ENCODE assay signal across 18 cellular contexts in genomic region chr11:70610561-70610960, GRCh38.
DNase-seq lines count a peak whose midpoint lies in the region; ATAC-seq, FAIRE-seq and TF ChIP-seq lines count a peak whose summit lies in the region.
"Had no signal": no experiment of that assay in that cellular context is flagged by ENCODE, and none has a peak within 500 bp of the region (broad histone marks: within the 10 kb centered on the region; RNA-seq: fewer than 3 reads in every experiment).

No MANE protein-coding gene starts in this region.

- H3K9me3 ChIP-seq in kidney (ENCODE audit: control insufficient read depth in 1 of 2, low read length in 2 of 2) (no peaks in the 10 kb centered on the region), WERI-Rb-1 (ENCODE audit: severe bottlenecking) (peaks cover 11% of the 10 kb centered on the region)

- H3K36me3 ChIP-seq in kidney (ENCODE audit: control insufficient read depth in 1 of 2, insufficient read depth in 2 of 2, low read length in 2 of 2) (no peaks in the 10 kb centered on the region), WERI-Rb-1 (no peaks in the 10 kb centered on the region)
- H3K36me3 ChIP-seq: BLaER1 treated with 17β-estradiol and CSF1 and Interleukin-3, amounts not matched to agents 10 nM and 100 nM; left lung had no signal

- intact Hi-C loops in left ventricle myocardium superior (cut with micrococcal nuclease): no loop called here
- intact Hi-C loops in left cardiac atrium (cut with DNase I): no loop called here
- intact Hi-C loops in kidney (cut with DNase I): no loop called here
- intact Hi-C loops in activated naive CD4-positive, alpha-beta T cell treated with anti-CD3 and anti-CD28 coated beads for 36 hours (cut with micrococcal nuclease): no loop called here

- no peak overlapping the region for H3K4me3 Mint-ChIP-seq in type B pancreatic cell
- H3K4me3 Mint-ChIP-seq in activated naive CD4-positive, alpha-beta T cell treated with anti-CD3 and anti-CD28 coated beads for 36 hours: no peak overlapping the region
- H3K4me3 Mint-ChIP-seq: IgD-negative memory B cell had no signal

- no peak overlapping the region for H3K27ac ChIP-seq in kidney (ENCODE audit: low read depth in 2 of 2, low read length in 2 of 2)
- H3K27ac ChIP-seq in WERI-Rb-1: no peak overlapping the region
- H3K27ac ChIP-seq: BLaER1 treated with 17β-estradiol and CSF1 and Interleukin-3, amounts not matched to agents 10 nM and 100 nM; left lung had no signal

- H3K27me3 Mint-ChIP-seq in type B pancreatic cell: no peaks in the 10 kb centered on the region
- peaks cover 4% of the 10 kb centered on the region for H3K27me3 Mint-ChIP-seq in activated naive CD4-positive, alpha-beta T cell treated with anti-CD3 and anti-CD28 coated beads for 36 hours (ENCODE audit: low read depth)
- H3K27me3 Mint-ChIP-seq: IgD-negative memory B cell had no signal

- DNase-seq in left ventricle myocardium superior: peak; percentile 52
- no peak for DNase-seq in left cardiac atrium
- peak; percentile 10 for DNase-seq in cerebellum (ENCODE audit: low spot score)
- peak; percentile 45 for DNase-seq in kidney
- no peak for DNase-seq in type B pancreatic cell (ENCODE audit: extremely low spot score, unreplicated experiment)
- no peak for DNase-seq in activated naive CD4-positive, alpha-beta T cell treated with anti-CD3 and anti-CD28 coated beads for 36 hours
- DNase-seq in WERI-Rb-1: no peak
- DNase-seq: 8988T; activated CD8-positive, alpha-beta memory T cell treated with anti-CD3 and anti-CD28 coated beads, Interleukin-2, amount 50 U/mL, for 48 hours; activated effector memory CD4-positive, alpha-beta T cell treated with Interleukin-2 at 50 U/mL for 16 hours; left lung; NCI-H1436 treated with DMSO at 0.1 percent for 48 hours; NCI-H2171 treated with DMSO at 0.1 percent for 48 hours; stimulated activated CD8-positive, alpha-beta memory T cell treated with anti-CD3 and anti-CD28 coated beads, Interleukin-4, amount 100 ng/mL, for 48 hours had no signal

- H3K4me3 ChIP-seq in kidney (ENCODE audit: low read length in 2 of 2) (no peak overlapping the region), WERI-Rb-1 (ENCODE audit: low read depth, low read length) (no peak overlapping the region)
- H3K4me3 ChIP-seq: BLaER1 treated with 17β-estradiol and CSF1 and Interleukin-3, amounts not matched to agents 10 nM and 100 nM; left lung had no signal

- H3K36me3 Mint-ChIP-seq in type B pancreatic cell: no peaks in the 10 kb centered on the region
- H3K36me3 Mint-ChIP-seq in activated naive CD4-positive, alpha-beta T cell treated with anti-CD3 and anti-CD28 coated beads for 36 hours (ENCODE audit: low read depth): no peaks in the 10 kb centered on the region
- H3K36me3 Mint-ChIP-seq: IgD-negative memory B cell had no signal

- H3K9me3 Mint-ChIP-seq in type B pancreatic cell: no peaks in the 10 kb centered on the region
- H3K9me3 Mint-ChIP-seq in activated naive CD4-positive, alpha-beta T cell treated with anti-CD3 and anti-CD28 coated beads for 36 hours: no peaks in the 10 kb centered on the region

- peaks cover 41% of the 10 kb centered on the region for H3K4me1 Mint-ChIP-seq in type B pancreatic cell (ENCODE audit: unreplicated experiment)
- H3K4me1 Mint-ChIP-seq in activated naive CD4-positive, alpha-beta T cell treated with anti-CD3 and anti-CD28 coated beads for 36 hours (ENCODE audit: low read depth): no peaks in the 10 kb centered on the region
- H3K4me1 Mint-ChIP-seq: IgD-negative memory B cell had no signal

- ATAC-seq in left ventricle myocardium superior (no peak), left cardiac atrium (no peak), GM18519 (IDR thresholded peaks at IDR 0.05; ENCODE audit: low FRiP score, unreplicated experiment) (no peak)
- ATAC-seq: left lung had no signal

- no peak overlapping the region for H3K9ac ChIP-seq in kidney (ENCODE audit: low read length in 2 of 2)
- H3K9ac ChIP-seq: BLaER1 treated with 17β-estradiol and CSF1 and Interleukin-3, amounts not matched to agents 10 nM and 100 nM had no signal

- H3K4me1 ChIP-seq in kidney (ENCODE audit: control insufficient read depth in 1 of 2, insufficient read depth in 1 of 2, low read depth in 1 of 2, low read length in 2 of 2): peaks cover 0 to 9% of the 10 kb centered on the region in 2 donors
- H3K4me1 ChIP-seq: left lung had no signal

- H3K27me3 ChIP-seq in WERI-Rb-1 (ENCODE audit: insufficient read depth, low read depth, severe bottlenecking): no peaks in the 10 kb centered on the region

- CTCF ChIA-PET in activated naive CD4-positive, alpha-beta T cell treated with anti-CD3 and anti-CD28 coated beads for 36 hours (lab: Charles Lee): no interaction called here

- TF ChIP-seq CTCF in kidney (IDR thresholded peaks at IDR 0.05; ENCODE audit: borderline replicate concordance, extremely low read depth, insufficient read depth) (no peak), type B pancreatic cell (conservative IDR thresholded peaks at IDR 0.05) (no peak), WERI-Rb-1 (IDR thresholded peaks at IDR 0.05; ENCODE audit: low read depth, low read length) (no peak)

- no peak for FAIRE-seq in kidney (lab: Jason Lieb, UNC)
- FAIRE-seq: D721Med had no signal

- H3K27ac Mint-ChIP-seq in type B pancreatic cell: peak overlapping the region; percentile 72
- H3K27ac Mint-ChIP-seq in activated naive CD4-positive, alpha-beta T cell treated with anti-CD3 and anti-CD28 coated beads for 36 hours: no peak overlapping the region
- H3K27ac Mint-ChIP-seq: IgD-negative memory B cell had no signal

Comparison
In these comparisons a context has a peak if more than half of its experiments do, and no peak if none do; other contexts are left out.
1. DNase-seq: peak in left ventricle myocardium superior (single experiment), cerebellum (single experiment) and kidney (single experiment); none in left cardiac atrium (single experiment), type B pancreatic cell (single experiment), activated naive CD4-positive, alpha-beta T cell treated with anti-CD3 and anti-CD28 coated beads for 36 hours (single experiment) and WERI-Rb-1 (single experiment).